Comparison of ENCODE assay signal across 8 cellular contexts in genomic region chr11:122882809-122883681, GRCh38. TPM values are rescaled to one million over a fixed set of nuclear protein-coding genes. Genes with fewer than 3 reads are reported as not detected.
DNase-seq lines count a peak whose midpoint lies in the region; ATAC-seq and TF ChIP-seq lines count a peak whose summit lies in the region.

No MANE protein-coding gene starts in this region.

- no peak for TF ChIP-seq POLR2A in tibial nerve (IDR thresholded peaks at IDR 0.05)

- peak overlapping the region; percentile 75 to 83 (median 79) for H3K4me3 ChIP-seq in tibial nerve

- no peaks in the 10 kb centered on the region for H3K9me3 Mint-ChIP-seq in activated naive CD4-positive, alpha-beta T cell treated with anti-CD3 and anti-CD28 coated beads, Interleukin-2, amount 50 U/mL, for 24 hours
- H3K9me3 Mint-ChIP-seq in osteocyte (ENCODE audit: unreplicated experiment), result no peaks in the 10 kb centered on the region

- TF ChIP-seq EP300 in tibial nerve (IDR thresholded peaks at IDR 0.05), result no peak

- no peaks in the 10 kb centered on the region for H3K27me3 Mint-ChIP-seq in activated naive CD4-positive, alpha-beta T cell treated with anti-CD3 and anti-CD28 coated beads, Interleukin-2, amount 50 U/mL, for 24 hours
- H3K27me3 Mint-ChIP-seq in osteocyte (ENCODE audit: unreplicated experiment), result peaks cover 7% of the 10 kb centered on the region

- H3K36me3 Mint-ChIP-seq in activated naive CD4-positive, alpha-beta T cell treated with anti-CD3 and anti-CD28 coated beads, Interleukin-2, amount 50 U/mL, for 24 hours, result peaks cover 10% of the 10 kb centered on the region
- peaks cover 15% of the 10 kb centered on the region for H3K36me3 Mint-ChIP-seq in osteocyte (ENCODE audit: unreplicated experiment)

- H3K9me3 ChIP-seq in tibial nerve, result no peaks in the 10 kb centered on the region

- peaks cover 0 to 17% (median 2%) of the 10 kb centered on the region in 4 donors for H3K4me1 ChIP-seq in tibial nerve

- H3K27ac ChIP-seq in tibial nerve, result peak overlapping the region; percentile 87 to 95 (median 92)

- 0 to 1% methylated on average over 32 to 62 of the region's 68 CpGs for WGBS in tibial nerve, 2 donors

- intact Hi-C loops in Right ventricle myocardium inferior (cut with DNase I), result no loop called here

- DNase-seq in DMS79 treated with DMSO at 0.1 percent for 48 hours (lab: John Stamatoyannopoulos, UW), result peak; percentile 67
- peak; percentile 68 for DNase-seq in RPMI7951 (ENCODE audit: low read depth)
- peak; percentile 81 for DNase-seq in Right ventricle myocardium inferior (ENCODE audit: missing footprints)
- DNase-seq in osteocyte (ENCODE audit: extremely low spot score, unreplicated experiment), result peak; percentile 86
- peak; percentile 30 to 32 for DNase-seq in tibial nerve (ENCODE audit: low spot score in 2 of 2)
- DNase-seq in NCI-H446 treated with DMSO at 0.1 percent for 48 hours (lab: John Stamatoyannopoulos, UW), result no peak

- H3K27me3 ChIP-seq in tibial nerve, result no peaks in the 10 kb centered on the region

- peak; percentile 48 for ATAC-seq in HG02938 (IDR thresholded peaks at IDR 0.05; ENCODE audit: unreplicated experiment)
- peak; percentile 72 for ATAC-seq in Right ventricle myocardium inferior

- H3K27ac Mint-ChIP-seq in activated naive CD4-positive, alpha-beta T cell treated with anti-CD3 and anti-CD28 coated beads, Interleukin-2, amount 50 U/mL, for 24 hours, result peak overlapping the region; percentile 87
- H3K27ac Mint-ChIP-seq in osteocyte (ENCODE audit: unreplicated experiment), result peak overlapping the region; percentile 94

- peaks cover 40% of the 10 kb centered on the region for H3K4me1 Mint-ChIP-seq in activated naive CD4-positive, alpha-beta T cell treated with anti-CD3 and anti-CD28 coated beads, Interleukin-2, amount 50 U/mL, for 24 hours
- H3K4me1 Mint-ChIP-seq in osteocyte (ENCODE audit: unreplicated experiment), result peaks cover 21% of the 10 kb centered on the region

- H3K4me3 Mint-ChIP-seq in activated naive CD4-positive, alpha-beta T cell treated with anti-CD3 and anti-CD28 coated beads, Interleukin-2, amount 50 U/mL, for 24 hours, result peak overlapping the region; percentile 90
- H3K4me3 Mint-ChIP-seq in osteocyte (ENCODE audit: unreplicated experiment), result peak overlapping the region; percentile 80

- TF ChIP-seq CTCF in osteocyte (IDR thresholded peaks at IDR 0.05) (no peak), tibial nerve (IDR thresholded peaks at IDR 0.05) (no peak)

- H3K36me3 ChIP-seq in tibial nerve, result peaks cover 0 to 14% (median 0%) of the 10 kb centered on the region in 3 donors

RNA-seq across cellular contexts. Expression of gene JHY, which starts 0.5 kb away (rescaled TPM):
- total RNA-seq in RPMI7951 (2014; rRNA removed; shearing (Covaris generic)), result 4.6 and 5.0 TPM in 2 replicates
- total RNA-seq in Right ventricle myocardium inferior (2.1 TPM), osteocyte (7.3 and 8.6 TPM in 2 replicates), tibial nerve (10 to 100 TPM; 13.4 to 17.3 (median 14.1) TPM)

RNA-seq across cellular contexts. Expression of gene CRTAM, which starts 44.7 kb away (rescaled TPM):
- total RNA-seq in RPMI7951 (2014; rRNA removed; shearing (Covaris generic)), result 0.36 TPM in 1 of 2 replicates, not detected in the other
- total RNA-seq in Right ventricle myocardium inferior (0.11 TPM), osteocyte (not detected in 2 replicates), tibial nerve (under 1 TPM in 3 of 4 donors, not detected in 1; 0.20 to 0.84 (median 0.66) TPM)
